ENCODE assay signal across 1 cellular context in the genomic region with DNA sequence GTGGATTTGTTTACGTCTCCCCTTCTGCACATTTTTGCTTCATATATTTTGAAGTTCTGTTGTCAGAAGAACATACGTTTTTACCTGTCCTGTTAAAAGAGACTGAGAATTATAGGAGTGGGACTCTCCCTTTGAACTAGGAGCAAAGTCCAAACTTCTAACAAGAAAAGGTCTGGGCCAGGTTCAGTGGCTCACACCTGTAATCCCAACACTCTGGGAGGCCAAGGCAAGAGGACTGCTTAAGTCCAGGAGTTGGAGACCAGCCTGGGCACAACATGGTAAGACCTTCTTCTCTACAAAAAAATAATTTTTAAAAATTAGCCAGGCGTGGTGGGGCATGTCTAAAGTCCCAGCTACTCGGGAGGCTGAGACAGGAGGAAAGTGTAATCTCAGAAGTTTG.
TF ChIP-seq lines count a peak whose summit lies in the region.

No MANE protein-coding gene starts in this region.

TF ChIP-seq in HepG2, 621 proteins besides CTCF, POLR2A, EP300 and RAD21 (continued from another document):
- TF ChIP-seq ZNF567 (CRISPR knock-in tag; IDR thresholded peaks at IDR 0.05; ENCODE audit: borderline replicate concordance) (no peak), ARHGAP35 (CRISPR knock-in tag; IDR thresholded peaks at IDR 0.05; ENCODE audit: borderline replicate concordance) (no peak), ZNF782 (CRISPR knock-in tag; IDR thresholded peaks at IDR 0.05; ENCODE audit: borderline replicate concordance) (no peak), HNF4G (IDR thresholded peaks at IDR 0.05; ENCODE audit: borderline replicate concordance, low read depth, low read length) (peak; percentile 30; the same call in 1 of the 2 replicates), HNF4G (CRISPR knock-in tag; IDR thresholded peaks at IDR 0.05; ENCODE audit: borderline replicate concordance, low read depth) (no peak)
- TF ChIP-seq, protein P1, sequence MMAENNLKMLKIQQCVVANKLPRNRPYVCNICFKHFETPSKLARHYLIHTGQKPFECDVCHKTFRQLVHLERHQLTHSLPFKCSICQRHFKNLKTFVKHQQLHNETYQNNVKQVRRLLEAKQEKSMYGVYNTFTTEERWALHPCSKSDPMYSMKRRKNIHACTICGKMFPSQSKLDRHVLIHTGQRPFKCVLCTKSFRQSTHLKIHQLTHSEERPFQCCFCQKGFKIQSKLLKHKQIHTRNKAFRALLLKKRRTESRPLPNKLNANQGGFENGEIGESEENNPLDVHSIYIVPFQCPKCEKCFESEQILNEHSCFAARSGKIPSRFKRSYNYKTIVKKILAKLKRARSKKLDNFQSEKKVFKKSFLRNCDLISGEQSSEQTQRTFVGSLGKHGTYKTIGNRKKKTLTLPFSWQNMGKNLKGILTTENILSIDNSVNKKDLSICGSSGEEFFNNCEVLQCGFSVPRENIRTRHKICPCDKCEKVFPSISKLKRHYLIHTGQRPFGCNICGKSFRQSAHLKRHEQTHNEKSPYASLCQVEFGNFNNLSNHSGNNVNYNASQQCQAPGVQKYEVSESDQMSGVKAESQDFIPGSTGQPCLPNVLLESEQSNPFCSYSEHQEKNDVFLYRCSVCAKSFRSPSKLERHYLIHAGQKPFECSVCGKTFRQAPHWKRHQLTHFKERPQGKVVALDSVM (CRISPR knock-in tag; IDR thresholded peaks at IDR 0.05): peak; percentile 91
